In genomic region chr6:137868721-137869631, GRCh38 we compare ENCODE assay signal across 8 cellular contexts. TPM values are rescaled to one million over a fixed set of nuclear protein-coding genes. Genes with fewer than 3 reads are reported as not detected.
A peak's percentile ranks its signal among the peaks of the same experiment; 100 is the strongest.
DNase-seq lines count a peak whose midpoint lies in the region; ATAC-seq lines count a peak whose summit lies in the region.

No MANE protein-coding gene starts in this region.

- no peaks in the 10 kb centered on the region for H3K9me3 Mint-ChIP-seq in T-helper 1 cell treated with Interleukin-12 subunit alpha and Interleukin-12 subunit beta and Interleukin-4 antibody, amounts not matched to agents 30 μg/mL and 1 μg/mL, for 36 hours
- no peaks in the 10 kb centered on the region for H3K9me3 Mint-ChIP-seq in activated T-cell treated with anti-CD3 and anti-CD28 coated beads, Interleukin-2, amount 50 U/mL, for 72 hours

- H3K27me3 Mint-ChIP-seq in T-helper 1 cell treated with Interleukin-12 subunit alpha and Interleukin-12 subunit beta and Interleukin-4 antibody, amounts not matched to agents 30 μg/mL and 1 μg/mL, for 36 hours (ENCODE audit: low read depth) = no peaks in the 10 kb centered on the region
- H3K27me3 Mint-ChIP-seq in activated T-cell treated with anti-CD3 and anti-CD28 coated beads, Interleukin-2, amount 50 U/mL, for 72 hours (ENCODE audit: low read depth) = no peaks in the 10 kb centered on the region

- DNase-seq in T-helper 1 cell = no peak
- DNase-seq in activated T-cell treated with anti-CD3 and anti-CD28 coated beads, Interleukin-2, amount 50 U/mL, for 72 hours = no peak
- no peak for DNase-seq in OCI-M2 (lab: John Stamatoyannopoulos, UW; ENCODE audit: unreplicated experiment)

- peaks cover 17% of the 10 kb centered on the region for H3K27me3 ChIP-seq in iPS-18a (ENCODE audit: control insufficient read depth, insufficient read depth, low read length)
- H3K27me3 ChIP-seq in stomach smooth muscle (ENCODE audit: control insufficient read depth in 1 of 2, insufficient read depth in 2 of 2, low read length in 2 of 2) = no peaks in the 10 kb centered on the region

- H3K9ac ChIP-seq in iPS-18a (ENCODE audit: low read length) (no peak overlapping the region), stomach smooth muscle (ENCODE audit: low read length in 2 of 2) (peak overlapping the region; percentile 51 to 75)

- peaks cover 37% of the 10 kb centered on the region for H3K4me1 ChIP-seq in iPS-18a (ENCODE audit: control insufficient read depth, low read depth, low read length)
- peaks cover 9% of the 10 kb centered on the region for H3K4me1 ChIP-seq in stomach smooth muscle (ENCODE audit: control insufficient read depth, insufficient read depth, low read length)

- peak overlapping the region; percentile 87 for H3K27ac Mint-ChIP-seq in T-helper 1 cell treated with Interleukin-12 subunit alpha and Interleukin-12 subunit beta and Interleukin-4 antibody, amounts not matched to agents 30 μg/mL and 1 μg/mL, for 36 hours
- H3K27ac Mint-ChIP-seq in activated T-cell treated with anti-CD3 and anti-CD28 coated beads, Interleukin-2, amount 50 U/mL, for 72 hours = peak overlapping the region; percentile 98

- ATAC-seq in activated T-cell treated with anti-CD3 and anti-CD28 coated beads, Interleukin-2, amount 50 U/mL, for 72 hours (replicated peaks in 1 of 2) = no peak
- ATAC-seq in GM21619 (IDR thresholded peaks at IDR 0.05; ENCODE audit: unreplicated experiment) (no peak), HG03039 (IDR thresholded peaks at IDR 0.05; ENCODE audit: unreplicated experiment) (no peak)

- H3K4me3 Mint-ChIP-seq in T-helper 1 cell treated with Interleukin-12 subunit alpha and Interleukin-12 subunit beta and Interleukin-4 antibody, amounts not matched to agents 30 μg/mL and 1 μg/mL, for 36 hours = peak overlapping the region; percentile 90
- peak overlapping the region; percentile 93 to 99 for H3K4me3 Mint-ChIP-seq in activated T-cell treated with anti-CD3 and anti-CD28 coated beads, Interleukin-2, amount 50 U/mL, for 72 hours

- H3K4me3 ChIP-seq in iPS-18a (ENCODE audit: low read length) (peak overlapping the region; percentile 63), stomach smooth muscle (ENCODE audit: low read length in 2 of 2) (peak overlapping the region; percentile 95 to 96)

- H3K9me3 ChIP-seq in iPS-18a (ENCODE audit: control insufficient read depth, low read depth, low read length) = no peaks in the 10 kb centered on the region
- no peaks in the 10 kb centered on the region for H3K9me3 ChIP-seq in stomach smooth muscle (ENCODE audit: control insufficient read depth in 2 of 2, low read length in 2 of 2)

- H3K27ac ChIP-seq in iPS-18a (ENCODE audit: low read length) (no peak overlapping the region), stomach smooth muscle (ENCODE audit: low read length) (no peak overlapping the region)

- peaks cover 60% of the 10 kb centered on the region for H3K36me3 Mint-ChIP-seq in T-helper 1 cell treated with Interleukin-12 subunit alpha and Interleukin-12 subunit beta and Interleukin-4 antibody, amounts not matched to agents 30 μg/mL and 1 μg/mL, for 36 hours (ENCODE audit: low read depth)
- peaks cover 52 to 65% of the 10 kb centered on the region in 2 donors for H3K36me3 Mint-ChIP-seq in activated T-cell treated with anti-CD3 and anti-CD28 coated beads, Interleukin-2, amount 50 U/mL, for 72 hours (ENCODE audit: insufficient read depth in 2 of 2)

- peaks cover 11% of the 10 kb centered on the region for H3K36me3 ChIP-seq in iPS-18a (ENCODE audit: control insufficient read depth, low read depth, low read length)
- no peaks in the 10 kb centered on the region for H3K36me3 ChIP-seq in stomach smooth muscle (ENCODE audit: control insufficient read depth in 2 of 2, insufficient read depth in 2 of 2, low read length in 2 of 2)

- peaks cover 49% of the 10 kb centered on the region for H3K4me1 Mint-ChIP-seq in T-helper 1 cell treated with Interleukin-12 subunit alpha and Interleukin-12 subunit beta and Interleukin-4 antibody, amounts not matched to agents 30 μg/mL and 1 μg/mL, for 36 hours (ENCODE audit: low read depth)
- H3K4me1 Mint-ChIP-seq in activated T-cell treated with anti-CD3 and anti-CD28 coated beads, Interleukin-2, amount 50 U/mL, for 72 hours (ENCODE audit: low read depth) = peaks cover 29% of the 10 kb centered on the region

RNA-seq across cellular contexts. Expression of gene TNFAIP3, which starts 1.9 kb away (rescaled TPM):
- total RNA-seq in activated T-cell treated with anti-CD3 and anti-CD28 coated beads, Interleukin-2, amount 50 U/mL, for 72 hours = 100 to 1,000 TPM; 350 to 510 TPM
